13 cellular contexts compared by ENCODE assay signal in the genomic region with DNA sequence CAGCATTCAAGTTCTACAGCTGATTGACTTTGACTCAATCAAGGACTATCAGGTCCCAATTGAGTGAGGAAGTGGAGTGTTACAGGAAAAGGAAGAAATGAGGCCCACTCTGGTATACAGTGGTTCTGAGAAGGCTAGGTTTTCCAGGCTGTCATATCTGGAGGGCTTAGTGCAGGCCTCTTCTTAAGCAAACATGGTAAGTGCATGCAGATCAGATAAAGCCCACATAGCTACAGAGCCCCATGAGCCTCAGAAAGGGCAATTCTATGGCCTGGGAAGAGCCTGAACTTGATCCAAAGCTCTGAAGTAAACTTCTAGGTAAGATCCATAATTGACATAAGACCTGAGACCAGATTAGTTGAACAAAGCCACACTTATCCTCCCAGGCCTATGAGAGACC.
"Had no signal": no experiment of that assay in that cellular context is flagged by ENCODE, and none has a peak within 500 bp of the region (broad histone marks: within the 10 kb centered on the region; RNA-seq: fewer than 3 reads in every experiment).

No MANE protein-coding gene starts in this region.

- H3K4me1 Mint-ChIP-seq: naive thymus-derived CD8-positive, alpha-beta T cell; nephron progenitor cell; stimulated activated memory B cell treated with anti-CD40 and anti-IgM and Interleukin-4, amounts not matched to agents 10 μg/mL and 1 μg/mL and 100 μg/mL, for 72 hours had no signal

- H3K27ac Mint-ChIP-seq: naive thymus-derived CD8-positive, alpha-beta T cell; nephron progenitor cell; stimulated activated memory B cell treated with anti-CD40 and anti-IgM and Interleukin-4, amounts not matched to agents 10 μg/mL and 1 μg/mL and 100 μg/mL, for 72 hours; stimulated activated naive CD8-positive, alpha-beta T cell treated with anti-CD3 and anti-CD28 coated beads, Interleukin-15, Interleukin-2, amounts not matched to agents 100 ng/mL and 50 ng/mL, for 24 hours had no signal

- ATAC-seq: left ventricle myocardium superior; lower lobe of right lung; naive thymus-derived CD8-positive, alpha-beta T cell; stimulated activated memory B cell treated with anti-CD40 and anti-IgM and Interleukin-4, amounts not matched to agents 10 μg/mL and 1 μg/mL and 100 μg/mL, for 72 hours had no signal

- DNase-seq: dorsolateral prefrontal cortex; effector CD4-positive, alpha-beta T cell; left ventricle myocardium superior; lower lobe of right lung; naive thymus-derived CD8-positive, alpha-beta T cell; nephron progenitor cell; nucleus accumbens; sigmoid colon; stimulated activated CD4-positive, alpha-beta T cell treated with anti-CD3 and anti-CD28 coated beads, Interleukin-2, amount 100 ng/mL, for 24 hours; stimulated activated CD4-positive, alpha-beta T cell treated with anti-CD3 and anti-CD28 coated beads, Interleukin-4, amount 100 ng/mL, for 24 hours; upper lobe of left lung had no signal

- H3K36me3 Mint-ChIP-seq: naive thymus-derived CD8-positive, alpha-beta T cell; stimulated activated memory B cell treated with anti-CD40 and anti-IgM and Interleukin-4, amounts not matched to agents 10 μg/mL and 1 μg/mL and 100 μg/mL, for 72 hours had no signal

- H3K9me3 Mint-ChIP-seq: naive thymus-derived CD8-positive, alpha-beta T cell; stimulated activated memory B cell treated with anti-CD40 and anti-IgM and Interleukin-4, amounts not matched to agents 10 μg/mL and 1 μg/mL and 100 μg/mL, for 72 hours; stimulated activated naive CD8-positive, alpha-beta T cell treated with anti-CD3 and anti-CD28 coated beads, Interleukin-15, Interleukin-2, amounts not matched to agents 100 ng/mL and 50 ng/mL, for 24 hours had no signal

- H3K4me3 Mint-ChIP-seq: naive thymus-derived CD8-positive, alpha-beta T cell; nephron progenitor cell; stimulated activated memory B cell treated with anti-CD40 and anti-IgM and Interleukin-4, amounts not matched to agents 10 μg/mL and 1 μg/mL and 100 μg/mL, for 72 hours; stimulated activated naive CD8-positive, alpha-beta T cell treated with anti-CD3 and anti-CD28 coated beads, Interleukin-15, Interleukin-2, amounts not matched to agents 100 ng/mL and 50 ng/mL, for 24 hours had no signal

- H3K27me3 Mint-ChIP-seq: stimulated activated memory B cell treated with anti-CD40 and anti-IgM and Interleukin-4, amounts not matched to agents 10 μg/mL and 1 μg/mL and 100 μg/mL, for 72 hours; stimulated activated naive CD8-positive, alpha-beta T cell treated with anti-CD3 and anti-CD28 coated beads, Interleukin-15, Interleukin-2, amounts not matched to agents 100 ng/mL and 50 ng/mL, for 24 hours had no signal
